Comparison of ENCODE assay signal across 1 cellular context in the genomic region with DNA sequence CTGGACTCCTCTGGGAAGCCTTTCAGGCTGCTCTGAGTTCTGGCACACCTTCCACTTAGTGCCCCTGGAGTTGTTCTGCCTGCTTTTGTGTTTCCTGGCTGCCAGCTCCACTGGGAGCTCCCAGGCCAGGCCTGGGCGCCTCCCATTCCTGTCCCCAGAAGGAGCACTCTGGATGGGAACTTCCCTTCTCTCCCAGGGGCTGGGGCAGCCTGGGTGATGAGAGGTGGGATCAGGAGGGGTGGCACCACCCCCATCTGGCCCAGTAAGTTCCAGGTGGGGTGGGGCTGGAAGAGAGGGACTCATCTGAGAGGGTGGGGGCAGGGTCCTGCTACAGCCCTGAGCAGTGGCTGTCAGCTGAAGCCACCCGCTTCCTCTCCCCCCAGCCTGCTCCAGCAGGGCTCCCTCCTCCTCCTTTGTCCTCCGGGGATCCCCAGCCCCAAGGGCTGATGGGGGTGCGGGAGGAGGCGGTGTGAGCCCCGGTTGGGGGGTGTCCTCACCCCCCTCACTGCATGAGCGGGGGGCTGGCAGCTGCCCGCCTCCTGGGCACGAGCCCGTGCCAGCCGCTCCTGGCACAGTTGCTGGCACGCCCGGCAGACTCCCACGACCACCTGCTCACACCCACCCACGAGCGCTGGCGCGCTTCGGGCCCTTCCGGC.
TF ChIP-seq lines count a peak whose summit lies in the region.

No MANE protein-coding gene starts in this region.

TF ChIP-seq in IMR-90, 13 proteins besides CTCF, POLR2A, EP300 and RAD21 (continued from another document):
- TF ChIP-seq, protein P1, sequence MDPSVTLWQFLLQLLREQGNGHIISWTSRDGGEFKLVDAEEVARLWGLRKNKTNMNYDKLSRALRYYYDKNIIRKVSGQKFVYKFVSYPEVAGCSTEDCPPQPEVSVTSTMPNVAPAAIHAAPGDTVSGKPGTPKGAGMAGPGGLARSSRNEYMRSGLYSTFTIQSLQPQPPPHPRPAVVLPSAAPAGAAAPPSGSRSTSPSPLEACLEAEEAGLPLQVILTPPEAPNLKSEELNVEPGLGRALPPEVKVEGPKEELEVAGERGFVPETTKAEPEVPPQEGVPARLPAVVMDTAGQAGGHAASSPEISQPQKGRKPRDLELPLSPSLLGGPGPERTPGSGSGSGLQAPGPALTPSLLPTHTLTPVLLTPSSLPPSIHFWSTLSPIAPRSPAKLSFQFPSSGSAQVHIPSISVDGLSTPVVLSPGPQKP (IDR thresholded peaks at IDR 0.05; ENCODE audit: borderline replicate concordance, low read depth, low read length) = no peak
- TF ChIP-seq MAZ (IDR thresholded peaks at IDR 0.05; ENCODE audit: borderline replicate concordance, low read depth, low read length) (no peak), RCOR1 (IDR thresholded peaks at IDR 0.05; ENCODE audit: insufficient replicate concordance, low read length) (no peak), CEBPB (IDR thresholded peaks at IDR 0.05; ENCODE audit: low read depth, low read length) (no peak), MAFK (IDR thresholded peaks at IDR 0.05; ENCODE audit: low read depth, low read length) (no peak), RFX5 (IDR thresholded peaks at IDR 0.05; ENCODE audit: low read depth, low read length) (no peak), SMC3 (IDR thresholded peaks at IDR 0.05; ENCODE audit: low read depth, low read length) (no peak), CHD1 (IDR thresholded peaks at IDR 0.05; ENCODE audit: low read depth, low read length) (no peak), BHLHE40 (IDR thresholded peaks at IDR 0.05; ENCODE audit: low read depth, low read length) (no peak), MXI1 (IDR thresholded peaks at IDR 0.05; ENCODE audit: borderline replicate concordance, low read depth, low read length) (no peak), FOS (IDR thresholded peaks at IDR 0.05; ENCODE audit: low read depth, low read length) (no peak)
